In the genomic region with DNA sequence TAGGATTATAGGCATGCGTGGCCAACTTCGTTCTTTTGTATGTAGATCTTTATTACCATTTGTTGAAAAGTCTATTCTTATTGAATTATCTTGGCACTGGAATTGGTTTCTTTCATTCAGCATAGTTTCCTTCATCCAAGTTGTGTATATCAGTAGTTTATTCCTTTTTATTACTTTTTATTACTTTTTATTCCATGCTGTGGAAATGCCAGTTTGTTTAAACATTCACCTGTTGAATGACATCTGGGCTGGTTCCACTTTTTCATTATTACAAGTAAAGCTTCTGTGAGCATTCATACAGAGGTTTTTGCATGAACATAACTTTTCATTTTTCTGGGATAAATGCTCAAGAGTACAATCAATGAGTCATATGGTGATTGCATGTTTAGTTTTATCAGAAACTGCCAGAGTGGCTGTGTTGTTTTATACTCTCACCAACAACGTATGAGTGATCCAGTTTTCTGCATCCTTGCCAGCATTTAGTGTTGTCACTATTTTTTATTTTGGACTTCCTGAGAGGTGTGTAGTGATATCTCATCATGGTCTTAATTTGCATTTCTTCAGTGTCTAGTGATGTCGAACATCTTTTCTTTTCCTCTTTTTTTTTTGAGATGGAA, we compare ENCODE assay signal across 21 cellular contexts. TPM values are rescaled to one million over a fixed set of nuclear protein-coding genes. Genes with fewer than 3 reads are reported as not detected.
DNase-seq lines count a peak whose midpoint lies in the region; ATAC-seq, FAIRE-seq and TF ChIP-seq lines count a peak whose summit lies in the region.
"Had no signal": no experiment of that assay in that cellular context is flagged by ENCODE, and none has a peak within 500 bp of the region (broad histone marks: within the 10 kb centered on the region; RNA-seq: fewer than 3 reads in every experiment).

No MANE protein-coding gene starts in this region.

- intact Hi-C loops in colonic mucosa (cut with DNase I) = no loop called here
- intact Hi-C loops in left colon (cut with DNase I, micrococcal nuclease) = no loop called here
- intact Hi-C loops in activated CD4-positive, alpha-beta T cell treated with anti-CD3 and anti-CD28 coated beads, Interleukin-2, amount 10 ng/mL, durations not matched to agents 24 days and 14 days (cut with micrococcal nuclease) = no loop called here

- H3K4me3 Mint-ChIP-seq in activated CD4-positive, alpha-beta T cell treated with anti-CD3 and anti-CD28 coated beads, Interleukin-2, amount 10 ng/mL, durations not matched to agents 24 days and 14 days = no peak overlapping the region
- H3K4me3 Mint-ChIP-seq: activated CD4-positive, alpha-beta T cell treated with anti-CD3 and anti-CD28 coated beads for 36 hours; activated naive CD8-positive, alpha-beta T cell treated with anti-CD3 and anti-CD28 coated beads, Interleukin-2, amount 50 U/mL, for 24 hours; central memory CD8-positive, alpha-beta T cell; stimulated activated naive B cell treated with anti-CD40 and anti-IgM and Interleukin-4, amounts not matched to agents 10 μg/mL and 1 μg/mL and 100 μg/mL, for 72 hours had no signal

- no peaks in the 10 kb centered on the region for H3K9me3 ChIP-seq in colonic mucosa
- H3K9me3 ChIP-seq: Caco-2, left ventricle myocardium inferior, right atrium auricular region, thyroid gland had no signal

- no peaks in the 10 kb centered on the region for H3K4me1 ChIP-seq in colonic mucosa
- H3K4me1 ChIP-seq: Caco-2 had no signal

- no peaks in the 10 kb centered on the region for H3K27me3 ChIP-seq in colonic mucosa
- H3K27me3 ChIP-seq: right atrium auricular region, thyroid gland had no signal

- H3K9me3 Mint-ChIP-seq in activated CD4-positive, alpha-beta T cell treated with anti-CD3 and anti-CD28 coated beads, Interleukin-2, amount 10 ng/mL, durations not matched to agents 24 days and 14 days = no peaks in the 10 kb centered on the region
- H3K9me3 Mint-ChIP-seq: activated naive CD8-positive, alpha-beta T cell treated with anti-CD3 and anti-CD28 coated beads, Interleukin-2, amount 50 U/mL, for 24 hours; activated T-helper 2 cell treated with anti-CD3 and anti-CD28 coated beads, Interferon-gamma antibody, Interleukin-2, Interleukin-4, amounts not matched to agents 10 μg/mL and 5 μg/mL and 100 μg/mL, durations not matched to agents 14 hours and 24 hours and 36 hours; central memory CD8-positive, alpha-beta T cell; stimulated activated naive B cell treated with anti-CD40 and anti-IgM and Interleukin-4, amounts not matched to agents 10 μg/mL and 1 μg/mL and 100 μg/mL, for 72 hours had no signal

- peak overlapping the region; percentile 33 for H3K27ac ChIP-seq in colonic mucosa
- H3K27ac ChIP-seq: left ventricle myocardium inferior, PC-9, right atrium auricular region, thyroid gland had no signal

- ATAC-seq in left colon (peak; percentile 83), HG02938 (IDR thresholded peaks at IDR 0.05; ENCODE audit: unreplicated experiment) (no peak)
- ATAC-seq: activated CD4-positive, alpha-beta T cell treated with anti-CD3 and anti-CD28 coated beads for 36 hours; activated naive CD8-positive, alpha-beta T cell treated with anti-CD3 and anti-CD28 coated beads, Interleukin-2, amount 50 U/mL, for 24 hours; stimulated activated naive B cell treated with anti-CD40 and anti-IgM and Interleukin-4, amounts not matched to agents 10 μg/mL and 1 μg/mL and 100 μg/mL, for 72 hours had no signal

- no peak overlapping the region for H3K27ac Mint-ChIP-seq in activated CD4-positive, alpha-beta T cell treated with anti-CD3 and anti-CD28 coated beads, Interleukin-2, amount 10 ng/mL, durations not matched to agents 24 days and 14 days
- H3K27ac Mint-ChIP-seq: activated CD4-positive, alpha-beta T cell treated with anti-CD3 and anti-CD28 coated beads for 36 hours; activated naive CD8-positive, alpha-beta T cell treated with anti-CD3 and anti-CD28 coated beads, Interleukin-2, amount 50 U/mL, for 24 hours; activated T-helper 2 cell treated with anti-CD3 and anti-CD28 coated beads, Interferon-gamma antibody, Interleukin-2, Interleukin-4, amounts not matched to agents 10 μg/mL and 5 μg/mL and 100 μg/mL, durations not matched to agents 14 hours and 24 hours and 36 hours; stimulated activated naive B cell treated with anti-CD40 and anti-IgM and Interleukin-4, amounts not matched to agents 10 μg/mL and 1 μg/mL and 100 μg/mL, for 72 hours had no signal

- no peaks in the 10 kb centered on the region for H3K36me3 Mint-ChIP-seq in activated CD4-positive, alpha-beta T cell treated with anti-CD3 and anti-CD28 coated beads, Interleukin-2, amount 10 ng/mL, durations not matched to agents 24 days and 14 days (ENCODE audit: low read depth)
- H3K36me3 Mint-ChIP-seq: stimulated activated naive B cell treated with anti-CD40 and anti-IgM and Interleukin-4, amounts not matched to agents 10 μg/mL and 1 μg/mL and 100 μg/mL, for 72 hours had no signal

- DNase-seq in D721Med (ENCODE audit: insufficient read length, low spot score) (no peak), OCI-M1 (lab: John Stamatoyannopoulos, UW) (peak; percentile 12), colonic mucosa (no peak), left colon (no peak), RPMI8226 (no peak)
- DNase-seq in activated CD4-positive, alpha-beta T cell treated with anti-CD3 and anti-CD28 coated beads, Interleukin-2, amount 10 ng/mL, durations not matched to agents 24 days and 14 days = no peak
- DNase-seq in stimulated activated CD4-positive, alpha-beta T cell treated with anti-CD3 and anti-CD28 coated beads, Interleukin-2, amount 100 ng/mL, for 24 hours = no peak
- DNase-seq: activated CD4-positive, alpha-beta T cell treated with anti-CD3 and anti-CD28 coated beads for 36 hours; activated naive CD8-positive, alpha-beta T cell treated with anti-CD3 and anti-CD28 coated beads, Interleukin-2, amount 50 U/mL, for 24 hours; Caco-2; left ventricle myocardium inferior; NCI-H1436; NCI-H774; occipital lobe; PC-9; stimulated activated naive B cell treated with anti-CD40 and anti-IgM and Interleukin-4, amounts not matched to agents 10 μg/mL and 1 μg/mL and 100 μg/mL, for 72 hours; thyroid gland had no signal

- peak; percentile 67 for FAIRE-seq in D721Med (lab: Jason Lieb, UNC)

- TF ChIP-seq CTCF in D721Med (IDR thresholded peaks at IDR 0.05; ENCODE audit: insufficient read depth, missing control alignments) (no peak), colonic mucosa (IDR thresholded peaks at IDR 0.05) (no peak)

- H3K4me1 Mint-ChIP-seq in activated CD4-positive, alpha-beta T cell treated with anti-CD3 and anti-CD28 coated beads, Interleukin-2, amount 10 ng/mL, durations not matched to agents 24 days and 14 days = peaks cover 6% of the 10 kb centered on the region

- no peak overlapping the region for H3K4me3 ChIP-seq in colonic mucosa
- H3K4me3 ChIP-seq: left ventricle myocardium inferior, PC-9, right atrium auricular region, thyroid gland had no signal

- peaks cover 56% of the 10 kb centered on the region for H3K27me3 Mint-ChIP-seq in activated CD4-positive, alpha-beta T cell treated with anti-CD3 and anti-CD28 coated beads, Interleukin-2, amount 10 ng/mL, durations not matched to agents 24 days and 14 days

- no peak overlapping the region for H3K9ac ChIP-seq in colonic mucosa (ENCODE audit: low read depth in 2 of 2, low read length in 2 of 2)

- H3K36me3 ChIP-seq in colonic mucosa = no peaks in the 10 kb centered on the region
- H3K36me3 ChIP-seq: left ventricle myocardium inferior, right atrium auricular region, thyroid gland had no signal

RNA-seq across cellular contexts. Expression of a gene that starts 28.6 kb away (rescaled TPM):
- total RNA-seq in colonic mucosa (1 to 10 TPM; 2.3 to 4.8 TPM), left colon (1 to 10 TPM; 2.0 to 2.4 TPM)
- total RNA-seq in activated CD4-positive, alpha-beta T cell treated with anti-CD3 and anti-CD28 coated beads, Interleukin-2, amount 10 ng/mL, durations not matched to agents 24 days and 14 days = 0.47 and 0.95 TPM in 2 replicates

RNA-seq across cellular contexts. Expression of a gene that starts 34.1 kb away (rescaled TPM):
- total RNA-seq in colonic mucosa (10 to 100 TPM; 12.9 to 21.8 TPM), left colon (10 to 100 TPM; 14.3 to 20.6 TPM)
- total RNA-seq in activated CD4-positive, alpha-beta T cell treated with anti-CD3 and anti-CD28 coated beads, Interleukin-2, amount 10 ng/mL, durations not matched to agents 24 days and 14 days = 36.4 and 41.3 TPM in 2 replicates
